27 cellular contexts compared by ENCODE assay signal in the genomic region with DNA sequence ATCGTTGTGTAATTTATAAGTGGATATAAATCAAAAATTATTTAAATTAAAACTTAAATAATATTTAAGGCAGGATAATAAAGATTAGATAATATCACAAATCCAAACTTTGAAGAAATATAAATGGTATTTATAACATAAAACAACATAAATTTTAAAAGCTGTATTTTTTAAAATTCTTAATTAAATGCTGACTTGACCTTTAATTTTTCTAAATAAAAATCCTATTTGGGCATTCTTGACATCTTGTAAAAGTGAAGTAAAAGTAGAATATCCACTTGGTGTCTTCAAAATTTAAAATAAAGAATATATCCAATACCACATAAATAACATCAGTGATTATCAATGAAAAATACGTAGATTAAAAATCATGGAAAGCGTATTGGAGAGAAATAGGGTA.
"Had no signal": no experiment of that assay in that cellular context is flagged by ENCODE, and none has a peak within 500 bp of the region (broad histone marks: within the 10 kb centered on the region; RNA-seq: fewer than 3 reads in every experiment).

No MANE protein-coding gene starts in this region.

- DNase-seq: activated B cell treated with CpG ODN at 0.5 μM for 24 hours; activated CD4-positive, alpha-beta T cell treated with anti-CD3 and anti-CD28 coated beads for 48 hours; activated CD4-positive, alpha-beta T cell treated with anti-CD3 and anti-CD28 coated beads, Interleukin-2, amount 50 U/mL, for 1 hour; activated CD4-positive, alpha-beta T cell treated with anti-CD3 and anti-CD28 coated beads, Interleukin-2, amount 50 U/mL, for 48 hours; activated CD8-positive, alpha-beta memory T cell treated with anti-CD3 and anti-CD28 coated beads for 24 hours; activated CD8-positive, alpha-beta T cell treated with anti-CD3 and anti-CD28 coated beads for 36 hours; activated effector memory CD4-positive, alpha-beta T cell treated with Interleukin-2 at 50 U/mL for 16 hours; activated gamma-delta T cell treated with Interleukin-2 at 50 U/mL for 16 hours; activated naive CD4-positive, alpha-beta T cell treated with anti-CD3 and anti-CD28 coated beads, Interleukin-2, amount 50 U/mL, for 16 hours; activated naive CD4-positive, alpha-beta T cell treated with Interleukin-2 at 50 U/mL for 16 hours; activated T-cell treated with anti-CD3 and anti-CD28 coated beads, Interleukin-2, amount 50 U/mL, for 4 hours; amygdala; aorta; body of pancreas; caudate nucleus; colonic mucosa; effector CD8-positive, alpha-beta T cell; foreskin fibroblast; gastrocnemius medialis; glutamatergic neuron; heart left ventricle; T-helper 17 cell; T1000; WERI-Rb-1 had no signal

- ATAC-seq: activated CD4-positive, CD25-positive, alpha-beta regulatory T cell treated with anti-CD3 and anti-CD28 coated beads, Interleukin-2, amount 50 U/mL, for 24 hours; activated CD8-positive, alpha-beta T cell treated with anti-CD3 and anti-CD28 coated beads for 36 hours; activated T-cell treated with anti-CD3 and anti-CD28 coated beads, Interleukin-2, amount 50 U/mL, for 4 hours; activated T-helper 17 cell treated with anti-CD3 and anti-CD28 coated beads, Interleukin-2, amount 50 U/mL, for 72 hours; body of pancreas; esophagus mucosa; gastrocnemius medialis; heart left ventricle; T-helper 17 cell had no signal
